In genomic region chr15:48109212-48109611, GRCh38 we compare ENCODE assay signal across 9 cellular contexts. TPM values are rescaled to one million over a fixed set of nuclear protein-coding genes. Genes with fewer than 3 reads are reported as not detected.
"Had no signal": no experiment of that assay in that cellular context is flagged by ENCODE, and none has a peak within 500 bp of the region (broad histone marks: within the 10 kb centered on the region; RNA-seq: fewer than 3 reads in every experiment).

No MANE protein-coding gene starts in this region.

- H2AFZ ChIP-seq: GM23248 had no signal

- DNase-seq: GM23248, HCEC 1CT, KBM-7 had no signal

- H3K27me3 Mint-ChIP-seq: IgD-negative memory B cell had no signal

- H3K4me3 Mint-ChIP-seq: H9, IgD-negative memory B cell had no signal

- H3K27ac ChIP-seq: GM23248, HL-60 had no signal

- H3K27ac Mint-ChIP-seq: H9, IgD-negative memory B cell had no signal

- H3K4me1 Mint-ChIP-seq: IgD-negative memory B cell had no signal

- H3K9ac ChIP-seq: GM23248 had no signal

- H3K36me3 Mint-ChIP-seq: IgD-negative memory B cell had no signal

- H3K9me3 Mint-ChIP-seq: H9 had no signal

- H3K4me3 ChIP-seq: GM23248 had no signal

RNA-seq across cellular contexts. Expression of gene SLC24A5, which starts 11.6 kb away (rescaled TPM):
- total RNA-seq: GM23248, H1, H9, HepG2, HT1080 had no signal
- polyA plus RNA-seq: GM23248, H1, HepG2, IgD-negative memory B cell had no signal
